ENCODE assay signal across 8 cellular contexts in the genomic region with DNA sequence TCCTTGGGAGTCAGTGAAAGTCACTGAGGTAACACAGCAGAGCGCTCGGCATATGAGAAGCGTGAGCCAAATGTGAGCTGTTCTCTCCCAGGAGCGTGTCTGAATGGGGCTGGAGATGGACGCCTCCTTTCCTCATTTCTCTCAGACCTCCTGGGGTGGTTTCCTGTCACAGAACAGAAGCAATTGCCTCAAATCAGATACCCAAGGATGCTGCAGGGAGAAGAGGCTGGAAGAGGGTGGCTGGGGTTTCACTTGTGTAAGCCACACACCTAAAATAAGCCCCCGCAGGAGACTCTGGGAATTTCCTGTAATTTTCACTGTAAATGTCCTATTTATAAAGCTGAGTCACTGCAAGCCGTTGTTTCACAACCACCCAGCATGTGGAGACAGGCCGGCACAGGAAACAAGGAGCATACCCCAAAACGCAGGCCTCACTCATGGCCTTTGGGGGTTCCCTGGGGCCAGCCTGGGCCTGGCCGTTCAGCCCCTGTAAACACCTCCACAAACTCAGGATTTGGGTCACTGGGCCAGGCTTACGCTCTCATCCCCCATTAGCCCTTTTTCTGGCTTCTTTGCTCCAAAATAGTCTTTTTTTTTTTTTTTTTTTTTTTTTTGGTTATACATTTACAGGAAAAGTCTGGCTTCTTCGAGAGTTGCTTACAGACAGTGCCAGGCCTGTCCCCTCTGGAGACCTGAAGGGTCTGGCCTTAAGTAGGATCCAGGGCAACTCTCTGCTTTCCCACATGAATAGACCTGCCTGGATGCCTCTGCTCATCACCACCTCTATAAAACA. TPM values are rescaled to one million over a fixed set of nuclear protein-coding genes. Genes with fewer than 3 reads are reported as not detected.
A peak's percentile ranks its signal among the peaks of the same experiment; 100 is the strongest.
DNase-seq lines count a peak whose midpoint lies in the region; ATAC-seq and TF ChIP-seq lines count a peak whose summit lies in the region.

No MANE protein-coding gene starts in this region.

- intact Hi-C loops in CD4-positive, alpha-beta memory T cell (cut with micrococcal nuclease) = loop anchor here (1.0 kb wide), 1 partner anchor 44 kb away; no protein-coding TSS in a partner anchor

- peak overlapping the region in 1 of 2 donors; percentile 62 for H3K4me3 ChIP-seq in CD4-positive, alpha-beta memory T cell (ENCODE audit: low read length in 2 of 2)

- peaks cover 82% of the 10 kb centered on the region for H3K4me1 ChIP-seq in CD4-positive, alpha-beta memory T cell (ENCODE audit: insufficient read depth, low read length)
- peaks cover 34% of the 10 kb centered on the region for H3K4me1 ChIP-seq in foreskin keratinocyte

- TF ChIP-seq CTCF in foreskin keratinocyte (conservative IDR thresholded peaks at IDR 0.05) (peak; percentile 47), omental fat pad (IDR thresholded peaks at IDR 0.05) (no peak)

- POLR2A ChIA-PET in CD4-positive, alpha-beta memory T cell (lab: Charles Lee; ENCODE audit: partially characterized antibody) = interaction anchor here (0.8 to 6.6 kb wide), 42 partner anchors 11 to 440 kb away, joined by 3 to 354 read pairs (median 12); a partner anchor contains a TSS

- peaks cover 0 to 1% (median 0%) of the 10 kb centered on the region in 8 donors for H3K9me3 Mint-ChIP-seq in CD4-positive, alpha-beta memory T cell

- peak overlapping the region; percentile 92 to 100 (median 99) for H3K27ac Mint-ChIP-seq in CD4-positive, alpha-beta memory T cell

- CTCF ChIA-PET in CD4-positive, alpha-beta memory T cell (lab: Charles Lee; ENCODE audit: partially characterized antibody) = interaction anchor here (0.9 to 5.8 kb wide), 32 partner anchors 11 to 427 kb away, joined by 3 to 182 read pairs (median 6); a partner anchor contains a TSS

- ATAC-seq in foreskin keratinocyte = peak; percentile 79
- peak; percentile 89 for ATAC-seq in omental fat pad (ENCODE audit: low FRiP score)

- H3K4me3 Mint-ChIP-seq in CD4-positive, alpha-beta memory T cell = peak overlapping the region in 7 of 8 donors; percentile 87 to 98 (median 94)

- H3K27ac ChIP-seq in CD4-positive, alpha-beta memory T cell (ENCODE audit: low read depth, low read length) = peak overlapping the region; percentile 83
- H3K27ac ChIP-seq in foreskin keratinocyte = peak overlapping the region; percentile 92

- no peaks in the 10 kb centered on the region for H3K9me3 ChIP-seq in CD4-positive, alpha-beta memory T cell (ENCODE audit: control insufficient read depth in 1 of 2, low read length in 2 of 2)

- H3K27me3 Mint-ChIP-seq in CD4-positive, alpha-beta memory T cell = no peaks in the 10 kb centered on the region

- no peaks in the 10 kb centered on the region for H3K27me3 ChIP-seq in CD4-positive, alpha-beta memory T cell (ENCODE audit: insufficient read depth, low read length)
- H3K27me3 ChIP-seq in foreskin keratinocyte = no peaks in the 10 kb centered on the region

- H3K36me3 Mint-ChIP-seq in CD4-positive, alpha-beta memory T cell = no peaks in the 10 kb centered on the region

- H3K36me3 ChIP-seq in CD4-positive, alpha-beta memory T cell (ENCODE audit: insufficient read depth, low read length) = no peaks in the 10 kb centered on the region

- peaks cover 59 to 95% (median 78%) of the 10 kb centered on the region in 4 donors for H3K4me1 Mint-ChIP-seq in CD4-positive, alpha-beta memory T cell

- peak in 3 of 5 donors; percentile 15 to 76 (median 22) for DNase-seq in CD4-positive, alpha-beta memory T cell
- DNase-seq in H4 (ENCODE audit: low spot score) (peak; percentile 89), NOMO-1 treated with dmso at 0.1 percent for 144 hours (lab: John Stamatoyannopoulos, UW; ENCODE audit: unreplicated experiment) (peak; percentile 90), activated gamma-delta T cell (lab: John Stamatoyannopoulos, UW) (peak; percentile 19), foreskin keratinocyte (peak; percentile 88 to 92), omental fat pad (ENCODE audit: low spot score) (peak; percentile 63), NCI-H1048 (lab: John Stamatoyannopoulos, UW) (no peak), NCI-H526 treated with DMSO at 0.1 percent for 48 hours (lab: John Stamatoyannopoulos, UW) (no peak)

RNA-seq across cellular contexts. Expression of a gene that starts 55.3 kb away (rescaled TPM):
- 10 to 100 TPM; 17.3 to 20.1 TPM for total RNA-seq in CD4-positive, alpha-beta memory T cell
- polyA plus RNA-seq in CD4-positive, alpha-beta memory T cell = 10 to 100 TPM; 13.0 to 13.2 TPM
- 5.1 and 5.8 TPM in 2 replicates for total RNA-seq in H4 (2014; rRNA removed; shearing (Covaris generic))
- total RNA-seq in foreskin keratinocyte (5.9 and 6.7 TPM in 2 replicates), omental fat pad (1 to 10 TPM; 3.9 to 9.9 (median 7.7) TPM)
- 4.3 and 4.6 TPM in 2 replicates for polyA plus RNA-seq in foreskin keratinocyte

Comparison
In these comparisons a context has a peak if more than half of its experiments do, and no peak if none do; other contexts are left out.
1. DNase-seq: peak in CD4-positive, alpha-beta memory T cell (3 of 5), H4 (single experiment), NOMO-1 treated with dmso at 0.1 percent for 144 hours (single experiment), activated gamma-delta T cell (single experiment), foreskin keratinocyte (2 of 2) and omental fat pad (single experiment); none in NCI-H1048 (single experiment) and NCI-H526 treated with DMSO at 0.1 percent for 48 hours (single experiment).